Comparison of ENCODE assay signal across 2 cellular contexts in genomic region chr21:45604681-45605080, GRCh38. TPM values are rescaled to one million over a fixed set of nuclear protein-coding genes. Genes with fewer than 3 reads are reported as not detected.
"Had no signal": no experiment of that assay in that cellular context is flagged by ENCODE, and none has a peak within 500 bp of the region (broad histone marks: within the 10 kb centered on the region; RNA-seq: fewer than 3 reads in every experiment).

No MANE protein-coding gene starts in this region.

RNA-seq across cellular contexts. Expression of gene PCBP3, which starts 38.8 kb away (rescaled TPM):
- total RNA-seq: SK-MEL-5 had no signal
- polyA plus RNA-seq: K562 had no signal
